ENCODE assay signal across 8 cellular contexts in genomic region chr16:31074814-31075183, GRCh38. TPM values are rescaled to one million over a fixed set of nuclear protein-coding genes. Genes with fewer than 3 reads are reported as not detected.
A peak's percentile ranks its signal among the peaks of the same experiment; 100 is the strongest.
DNase-seq lines count a peak whose midpoint lies in the region; ATAC-seq, FAIRE-seq and TF ChIP-seq lines count a peak whose summit lies in the region.

No MANE protein-coding gene starts in this region.

- H3K4me2 ChIP-seq in HCT116 (ENCODE audit: low read length) (peak overlapping the region; percentile 97), hepatocyte (peak overlapping the region; percentile 90)

- TF ChIP-seq RAD21 in HCT116 (IDR thresholded peaks at IDR 0.05; ENCODE audit: low read depth): no peak

- WGBS in hepatocyte (ENCODE audit: low lambda C conversion rate, missing lambda C conversion rate): 5% methylated on average over 7 of the region's 7 CpGs
- 1 to 2% (median 1%) methylated on average over 7 of the region's 7 CpGs for WGBS in small intestine, 3 donors

- ATAC-seq in HCT116: no peak
- ATAC-seq in activated B cell treated with CpG ODN at 0.5 μM for 24 hours (ENCODE audit: low read depth): no peak
- ATAC-seq in HG02973 (IDR thresholded peaks at IDR 0.05; ENCODE audit: unreplicated experiment): no peak

- RAD21 ChIA-PET in HCT116 (lab: Charles Lee; ENCODE audit: low non-redundant PET in 1 of 2, low total read pairs in 2 of 2, uncharacterized antibody in 2 of 2, unreplicated experiment in 2 of 2): interaction anchor here (0.8 to 1.5 kb wide), 3 partner anchors 43 to 90 kb away, joined by 3 to 7 read pairs (median 4); partner anchors contain the start of genes HSD3B7 (in 1 of the 2) and KAT8 (in 1 of the 2)

- H3K36me3 Mint-ChIP-seq in activated B cell treated with CpG ODN at 0.5 μM for 24 hours (ENCODE audit: low read depth): peaks cover 60% of the 10 kb centered on the region

- H3K9me2 ChIP-seq in HCT116 (ENCODE audit: insufficient read depth) (no peaks in the 10 kb centered on the region), hepatocyte (replicated peaks; ENCODE audit: insufficient read depth) (no peaks in the 10 kb centered on the region)

- DNase-seq in HCT116 (ENCODE audit: low read depth, low spot score): no peak
- DNase-seq in activated B cell treated with CpG ODN at 0.5 μM for 24 hours: no peak
- no peak for DNase-seq in hepatocyte (ENCODE audit: low spot score)
- DNase-seq in small intestine: no peak
- no peak for DNase-seq in NCI-H1105 (lab: John Stamatoyannopoulos, UW)
- no peak for DNase-seq in HuH-7.5 (ENCODE audit: low spot score)
- no peak for DNase-seq in GM12891 (ENCODE audit: insufficient read length, low spot score)

- H3K36me3 ChIP-seq in HCT116 (ENCODE audit: control insufficient read depth in 1 of 2, insufficient read depth in 2 of 2, low read length in 2 of 2) (peaks cover 14 to 37% of the 10 kb centered on the region in 2 experiments), hepatocyte (replicated peaks; ENCODE audit: insufficient read depth, low read depth) (no peaks in the 10 kb centered on the region), small intestine (ENCODE audit: control insufficient read depth in 2 of 2, insufficient read depth in 2 of 2, low read length in 2 of 2) (peaks cover 9 to 12% of the 10 kb centered on the region in 2 donors)

- POLR2A ChIA-PET in HCT116 (lab: Charles Lee): interaction anchor here (1.0 to 1.6 kb wide), 5 partner anchors 17 to 139 kb away, joined by 3 to 4 read pairs (median 4); partner anchors contain the start of genes HSD3B7 and TRIM72
- POLR2A ChIA-PET in activated B cell treated with CpG ODN at 0.5 μM for 24 hours (lab: Charles Lee): interaction anchor here (0.7 to 2.9 kb wide), 20 partner anchors 9 to 799 kb away, joined by 3 to 59 read pairs (median 10); partner anchors contain the start of genes ARMC5, FBRS, FUS and KAT8

- H3K79me2 ChIP-seq in HCT116 (ENCODE audit: insufficient read depth, low read length): peaks cover 68% of the 10 kb centered on the region
- peaks cover 68% of the 10 kb centered on the region for H3K79me2 ChIP-seq in hepatocyte

- H3K4me3 ChIP-seq in HCT116 (replicated peaks in 1 of 2; ENCODE audit: low read depth in 1 of 2, low read length in 2 of 2) (peak overlapping the region; percentile 87 to 99), hepatocyte (peak overlapping the region; percentile 85), small intestine (ENCODE audit: low read depth in 1 of 2, low read length in 2 of 2) (peak overlapping the region; percentile 71 to 99)

- H3K27me3 Mint-ChIP-seq in activated B cell treated with CpG ODN at 0.5 μM for 24 hours: no peaks in the 10 kb centered on the region

- peaks cover 34% of the 10 kb centered on the region for H3K4me1 Mint-ChIP-seq in activated B cell treated with CpG ODN at 0.5 μM for 24 hours

- H3K9me3 Mint-ChIP-seq in activated B cell treated with CpG ODN at 0.5 μM for 24 hours: no peaks in the 10 kb centered on the region

- H3K9ac ChIP-seq in HCT116 (ENCODE audit: low read length): peak overlapping the region; percentile 95

- peak overlapping the region; percentile 91 for H3K27ac Mint-ChIP-seq in activated B cell treated with CpG ODN at 0.5 μM for 24 hours

- CTCF ChIA-PET in HCT116 (lab: Charles Lee): interaction anchor here (1.2 kb wide), 4 partner anchors 17 to 368 kb away, joined by 3 to 5 read pairs (median 4); partner anchors contain the start of gene ZNF843
- CTCF ChIA-PET in activated B cell treated with CpG ODN at 0.5 μM for 24 hours (lab: Charles Lee): interaction anchor here (1.4 kb wide), 2 partner anchors 68 to 386 kb away, joined by 3 to 8 read pairs; no protein-coding TSS in a partner anchor

- no peak for FAIRE-seq in small intestine (lab: Jason Lieb, UNC)
- no peak for FAIRE-seq in GM12891 (lab: Jason Lieb, UNC)

- no TSS peak for BruUV-seq in HCT116 (replicated peaks; lab: Mats Ljungman, UMichigan)

- no peak for TF ChIP-seq POLR2A in HCT116 (IDR thresholded peaks at IDR 0.05; ENCODE audit: borderline replicate concordance, extremely low read depth, insufficient read depth, insufficient read length)
- TF ChIP-seq POLR2A in GM12891 (IDR thresholded peaks at IDR 0.05; ENCODE audit: low read depth, low read length): no peak; the same call in 1 of the 2 replicates

- H2AFZ ChIP-seq in HCT116 (ENCODE audit: low read depth, low read length, poor library complexity, severe bottlenecking): no peak overlapping the region
- H2AFZ ChIP-seq in hepatocyte: peak overlapping the region; percentile 66

- TF ChIP-seq CTCF in HCT116 (IDR thresholded peaks at IDR 0.05 in 2 of 3, conservative IDR thresholded peaks at IDR 0.05 in 1 of 3; ENCODE audit: borderline replicate concordance in 1 of 3, insufficient read depth in 1 of 3, low read depth in 2 of 3, low read length in 2 of 3) (no peak), activated B cell treated with CpG ODN at 0.5 μM for 24 hours (IDR thresholded peaks at IDR 0.05) (no peak), hepatocyte (IDR thresholded peaks at IDR 0.05; ENCODE audit: poor library complexity) (peak; percentile 2)

- H3K4me3 Mint-ChIP-seq in activated B cell treated with CpG ODN at 0.5 μM for 24 hours: peak overlapping the region; percentile 95

- H3K4me1 ChIP-seq in HCT116 (ENCODE audit: control insufficient read depth in 1 of 2, insufficient read depth in 2 of 2, low read length in 2 of 2) (peaks cover 8 to 18% of the 10 kb centered on the region in 2 experiments; a peak in 3 of 4 replicates), hepatocyte (ENCODE audit: insufficient read depth) (peaks cover 10% of the 10 kb centered on the region), small intestine (ENCODE audit: control insufficient read depth in 2 of 2, insufficient read depth in 1 of 2, low read depth in 1 of 2, low read length in 1 of 2) (peaks cover 0 to 6% of the 10 kb centered on the region in 2 donors)

- H4K20me1 ChIP-seq in HCT116 (ENCODE audit: insufficient read depth): no peaks in the 10 kb centered on the region
- no peaks in the 10 kb centered on the region for H4K20me1 ChIP-seq in hepatocyte (ENCODE audit: insufficient read depth, poor library complexity, severe bottlenecking)

- no peaks in the 10 kb centered on the region for H3K27me3 ChIP-seq in HCT116 (ENCODE audit: insufficient read depth, low read length)
- H3K27me3 ChIP-seq in hepatocyte: no peaks in the 10 kb centered on the region
- no peaks in the 10 kb centered on the region for H3K27me3 ChIP-seq in small intestine (ENCODE audit: control insufficient read depth in 2 of 2, insufficient read depth in 2 of 2, low read length in 2 of 2)

- peak overlapping the region; percentile 100 for H3K27ac ChIP-seq in HCT116 (ENCODE audit: low read depth, low read length)
- peak overlapping the region; percentile 94 for H3K27ac ChIP-seq in hepatocyte
- peak overlapping the region; percentile 87 for H3K27ac ChIP-seq in small intestine (ENCODE audit: low read depth in 1 of 2, low read length in 1 of 2)

- H3K9me3 ChIP-seq in HCT116 (ENCODE audit: control insufficient read depth in 1 of 2, insufficient read depth in 1 of 2, low read depth in 1 of 2, low read length in 2 of 2) (no peaks in the 10 kb centered on the region), hepatocyte (ENCODE audit: low read depth) (no peaks in the 10 kb centered on the region), small intestine (ENCODE audit: control insufficient read depth, low read depth) (no peaks in the 10 kb centered on the region)

- intact Hi-C loops in HCT116 (cut with micrococcal nuclease) (loop anchor here (5.0 to 10.0 kb wide), 3 partner anchors 63 to 380 kb away; partner anchors contain the start of genes ARMC5 and PRSS8), activated B cell treated with CpG ODN at 0.5 μM for 24 hours (cut with micrococcal nuclease) (loop anchor here (1.0 to 5.0 kb wide), 12 partner anchors 20 to 548 kb away; partner anchors contain the start of genes ARMC5, CTF1, FBXL19 and FUS)

TF ChIP-seq in HCT116, 20 proteins besides CTCF, POLR2A, EP300 and RAD21 (continues in another document):
- TF ChIP-seq ZNF274 (IDR thresholded peaks at IDR 0.05; ENCODE audit: low read depth, low read length) (no peak), CEBPB (IDR thresholded peaks at IDR 0.05; ENCODE audit: low read depth) (no peak), SRF (IDR thresholded peaks at IDR 0.05; ENCODE audit: low read depth) (no peak)

TF ChIP-seq in GM12891, 5 proteins besides CTCF, POLR2A, EP300 and RAD21 (continues in another document):
- no peak for TF ChIP-seq PAX5 (IDR thresholded peaks at IDR 0.05; ENCODE audit: insufficient read depth, low read length, severe bottlenecking)
- TF ChIP-seq POLR2AphosphoS5 (IDR thresholded peaks at IDR 0.05; ENCODE audit: low read depth, low read length): no peak
- TF ChIP-seq SPI1 (IDR thresholded peaks at IDR 0.05; ENCODE audit: low read depth, low read length): no peak

RNA-seq across cellular contexts. Expression of gene ZNF646, which starts 0.6 kb away (rescaled TPM):
- total RNA-seq in HCT116 (2021; ENCODE audit: unreplicated experiment) (17.7 TPM), activated B cell treated with CpG ODN at 0.5 μM for 24 hours (32.4 and 32.5 TPM in 2 replicates), hepatocyte (6.2 and 9.1 TPM in 2 replicates)
- 10.3 and 11.0 TPM in 2 replicates for polyA plus RNA-seq in HCT116 (2012)
- polyA plus RNA-seq in hepatocyte (3.1 and 4.8 TPM in 2 replicates), small intestine (10 to 100 TPM in 1 of 3 donors, 1 to 10 TPM in 2; 3.0 to 10.3 (median 4.2) TPM)
- polyA plus RNA-seq in GM12891 (2012; ENCODE audit: low read depth, missing spikeins): 8.1 TPM

RNA-seq across cellular contexts. Expression of gene ZNF668, which starts 0.8 kb away (rescaled TPM):
- total RNA-seq in HCT116 (2021; ENCODE audit: unreplicated experiment) (16.8 TPM), activated B cell treated with CpG ODN at 0.5 μM for 24 hours (8.3 and 10.1 TPM in 2 replicates), hepatocyte (6.9 and 8.1 TPM in 2 replicates)
- polyA plus RNA-seq in HCT116 (2012): 9.2 and 11.5 TPM in 2 replicates
- polyA plus RNA-seq in hepatocyte (12.4 and 13.0 TPM in 2 replicates), small intestine (10 to 100 TPM in 2 of 3 donors, 1 to 10 TPM in 1; 9.4 to 12.2 (median 10.8) TPM)
- polyA plus RNA-seq in GM12891 (2012; ENCODE audit: low read depth, missing spikeins): 6.7 TPM

RNA-seq across cellular contexts. Expression of gene PRSS53, which starts 13.9 kb away (rescaled TPM):
- total RNA-seq in HCT116 (2021; ENCODE audit: unreplicated experiment) (11.6 TPM), activated B cell treated with CpG ODN at 0.5 μM for 24 hours (5.1 and 5.5 TPM in 2 replicates), hepatocyte (1.5 and 2.2 TPM in 2 replicates)
- 5.4 and 5.7 TPM in 2 replicates for polyA plus RNA-seq in HCT116 (2012)
- polyA plus RNA-seq in hepatocyte (0.39 and 0.66 TPM in 2 replicates), small intestine (1 to 10 TPM; 1.6 to 4.7 (median 1.9) TPM)
- polyA plus RNA-seq in GM12891 (2012; ENCODE audit: low read depth, missing spikeins): 1.5 TPM

RNA-seq across cellular contexts. Expression of gene VKORC1, which starts 19.8 kb away (rescaled TPM):
- total RNA-seq in HCT116 (2021; ENCODE audit: unreplicated experiment) (83.8 TPM), activated B cell treated with CpG ODN at 0.5 μM for 24 hours (38.7 and 41.9 TPM in 2 replicates), hepatocyte (105 and 128 TPM in 2 replicates)
- polyA plus RNA-seq in HCT116 (2012): 195 and 218 TPM in 2 replicates
- polyA plus RNA-seq in hepatocyte (195 and 228 TPM in 2 replicates), small intestine (10 to 100 TPM; 77.8 to 87.8 (median 83.4) TPM)
- 85.3 TPM for polyA plus RNA-seq in GM12891 (2012; ENCODE audit: low read depth, missing spikeins)

RNA-seq across cellular contexts. Expression of gene BCKDK, which starts 33.4 kb away (rescaled TPM):
- total RNA-seq in HCT116 (2021; ENCODE audit: unreplicated experiment) (60.7 TPM), activated B cell treated with CpG ODN at 0.5 μM for 24 hours (24.8 and 27.3 TPM in 2 replicates), hepatocyte (27.3 and 30.9 TPM in 2 replicates)
- 85.2 and 87.3 TPM in 2 replicates for polyA plus RNA-seq in HCT116 (2012)
- polyA plus RNA-seq in hepatocyte (62.1 and 75.2 TPM in 2 replicates), small intestine (10 to 100 TPM; 23.8 to 27.7 (median 27.5) TPM)
- 33.7 TPM for polyA plus RNA-seq in GM12891 (2012; ENCODE audit: low read depth, missing spikeins)
